8 cellular contexts compared by ENCODE assay signal in the genomic region with DNA sequence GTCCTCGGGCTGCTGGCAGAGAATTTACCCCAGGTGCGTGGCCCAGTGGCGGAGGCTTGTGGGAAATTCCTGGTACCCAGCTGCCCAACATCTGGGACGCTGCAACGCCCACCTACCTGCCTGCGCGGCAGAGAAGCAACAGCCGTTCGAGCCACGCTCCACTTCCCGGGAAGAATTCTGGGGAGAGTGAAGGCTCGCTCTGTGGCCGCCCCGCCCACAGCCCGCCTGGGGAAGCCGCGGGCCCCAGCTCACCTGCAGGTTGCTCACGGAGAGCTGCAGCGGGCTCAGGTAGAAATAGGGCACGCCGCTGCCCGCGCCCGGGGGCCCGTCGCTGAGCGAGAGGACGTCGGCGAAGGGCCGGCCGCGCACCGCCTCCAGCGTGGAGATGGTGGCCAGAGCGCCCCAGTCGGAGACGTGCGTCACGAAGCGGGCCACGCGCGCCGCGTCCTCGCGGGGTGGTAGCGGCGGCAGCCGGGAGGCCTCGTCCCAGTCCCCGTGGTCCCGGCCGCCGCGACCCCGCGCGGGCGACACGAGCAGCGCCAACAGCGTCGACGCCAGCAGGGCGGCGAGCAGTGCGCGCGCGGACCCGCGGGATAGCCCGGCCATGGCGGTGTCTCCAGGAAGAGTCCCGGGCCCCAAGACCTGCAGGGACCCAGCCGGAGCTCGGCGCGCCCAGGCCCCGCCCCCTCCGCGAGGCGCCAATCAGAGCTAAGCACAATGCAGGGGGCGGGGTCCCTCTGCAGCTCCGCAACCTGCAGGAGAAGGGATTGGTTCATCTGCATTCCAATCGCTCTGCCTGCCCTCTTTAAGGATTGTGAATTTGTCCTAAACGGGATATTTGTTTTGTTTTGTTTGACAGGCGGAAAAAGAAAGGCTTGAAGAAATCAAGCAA. TPM values are rescaled to one million over a fixed set of nuclear protein-coding genes. Genes with fewer than 3 reads are reported as not detected.
DNase-seq lines count a peak whose midpoint lies in the region; ATAC-seq, FAIRE-seq and TF ChIP-seq lines count a peak whose summit lies in the region.

Gene CREG1, minus strand, starts transcription at position 627 of the 892 bp plus-strand sequence.

- no peaks in the 10 kb centered on the region for H3K9me3 ChIP-seq in Loucy (ENCODE audit: insufficient read depth, low read depth, low read length)

- no peaks in the 10 kb centered on the region for H4K20me1 ChIP-seq in Loucy (ENCODE audit: insufficient read depth, low read length, poor library complexity, severe bottlenecking)

- no peaks in the 10 kb centered on the region for H3K9me2 ChIP-seq in Loucy (replicated peaks; ENCODE audit: low read depth, low read length)

- H3K36me3 ChIP-seq in Loucy (ENCODE audit: insufficient read depth, low read length): no peaks in the 10 kb centered on the region

- H2AFZ ChIP-seq in Loucy (ENCODE audit: low read length): peak within 1 kb of the TSS; percentile 90

- H3K4me2 ChIP-seq in Loucy (ENCODE audit: low read depth, low read length, poor library complexity, severe bottlenecking): peak within 1 kb of the TSS; percentile 69

- TF ChIP-seq CTCF in Loucy (conservative IDR thresholded peaks at IDR 0.05; ENCODE audit: low read length): no peak

- peaks cover 15% of the 10 kb centered on the region; the same call in 1 of the 2 replicates for H3K79me2 ChIP-seq in Loucy (ENCODE audit: insufficient read depth, low read length)

- peaks cover 32 to 34% of the 10 kb centered on the region in 2 donors for H3K4me1 Mint-ChIP-seq in natural killer cell treated with Interleukin-12 subunit alpha and Interleukin-12 subunit beta and Interleukin-15 and Interleukin-18, amount 100 ng/mL, for 72 hours (ENCODE audit: low read depth in 2 of 2)

- H3K9ac ChIP-seq in Loucy (ENCODE audit: low read depth, low read length, poor library complexity, severe bottlenecking): peak within 1 kb of the TSS; percentile 72

- H3F3A ChIP-seq in Loucy (ENCODE audit: low read depth): no peaks in the 10 kb centered on the region

- peak within 1 kb of the TSS in 1 of 2 donors; percentile 31 for H3K27ac Mint-ChIP-seq in natural killer cell treated with Interleukin-12 subunit alpha and Interleukin-12 subunit beta and Interleukin-15 and Interleukin-18, amount 100 ng/mL, for 72 hours

- peak within 1 kb of the TSS; percentile 87 for H3K4me3 Mint-ChIP-seq in natural killer cell treated with Interleukin-12 subunit alpha and Interleukin-12 subunit beta and Interleukin-15 and Interleukin-18, amount 100 ng/mL, for 72 hours

- DNase-seq in EL (peak; percentile 93), H54 (ENCODE audit: insufficient read length, low spot score) (peak; percentile 96), fibroblast of peridontal ligament (ENCODE audit: extremely low read depth) (peak; percentile 83)
- DNase-seq in activated T-helper 9 cell treated with anti-CD3 and anti-CD28 coated beads, Interleukin-2, amount 50 U/mL, for 16 hours (ENCODE audit: low read depth): peak; percentile 84
- peak; percentile 93 for DNase-seq in natural killer cell treated with Interleukin-12 subunit alpha and Interleukin-12 subunit beta and Interleukin-15 and Interleukin-18, amount 100 ng/mL, for 72 hours (ENCODE audit: low spot score)
- DNase-seq in stimulated activated naive CD8-positive, alpha-beta T cell treated with anti-CD3 and anti-CD28 coated beads, Interleukin-15, Interleukin-2, amounts not matched to agents 100 U/mL and 50 U/mL, for 24 hours: peak; percentile 91

- H3K9me3 Mint-ChIP-seq in natural killer cell treated with Interleukin-12 subunit alpha and Interleukin-12 subunit beta and Interleukin-15 and Interleukin-18, amount 100 ng/mL, for 72 hours: no peaks in the 10 kb centered on the region

- ATAC-seq in natural killer cell treated with Interleukin-12 subunit alpha and Interleukin-12 subunit beta and Interleukin-15 and Interleukin-18, amount 100 ng/mL, for 72 hours: peak; percentile 100
- peak; percentile 99 for ATAC-seq in stimulated activated naive CD8-positive, alpha-beta T cell treated with anti-CD3 and anti-CD28 coated beads, Interleukin-15, Interleukin-2, amounts not matched to agents 100 U/mL and 50 U/mL, for 24 hours

- no peak for FAIRE-seq in H54 (lab: Jason Lieb, UNC)

- peaks cover 39% of the 10 kb centered on the region for H3K4me1 ChIP-seq in Loucy (ENCODE audit: insufficient read depth, low read length, poor library complexity, severe bottlenecking)

- H3K27me3 ChIP-seq in Loucy (ENCODE audit: insufficient read depth, low read length, poor library complexity, severe bottlenecking): no peaks in the 10 kb centered on the region

- H3K4me3 ChIP-seq in Loucy (ENCODE audit: low read length, poor library complexity, severe bottlenecking): peak within 1 kb of the TSS; percentile 79

- no peaks in the 10 kb centered on the region for H3K27me3 Mint-ChIP-seq in natural killer cell treated with Interleukin-12 subunit alpha and Interleukin-12 subunit beta and Interleukin-15 and Interleukin-18, amount 100 ng/mL, for 72 hours

- TF ChIP-seq POLR2A in H54 (IDR thresholded peaks at IDR 0.05; ENCODE audit: low read depth, low read length): peak; percentile 74
- TF ChIP-seq POLR2A in Raji (IDR thresholded peaks at IDR 0.05; ENCODE audit: insufficient read depth, low read depth, low read length): peak; percentile 92

- H3K36me3 Mint-ChIP-seq in natural killer cell treated with Interleukin-12 subunit alpha and Interleukin-12 subunit beta and Interleukin-15 and Interleukin-18, amount 100 ng/mL, for 72 hours: no peaks in the 10 kb centered on the region

RNA-seq across cellular contexts. Expression of gene CREG1, which starts in this region (rescaled TPM):
- 10 to 100 TPM; 15.8 to 16.2 TPM for total RNA-seq in natural killer cell treated with Interleukin-12 subunit alpha and Interleukin-12 subunit beta and Interleukin-15 and Interleukin-18, amount 100 ng/mL, for 72 hours

Comparison
In these comparisons a context has a peak if more than half of its experiments do, and no peak if none do; other contexts are left out.
1. Peak in every context shown above with its lines: DNase-seq, ATAC-seq and H3K4me3 ChIP-seq.